ENCODE assay signal across 1 cellular context in genomic region chr17:7561589-7562207, GRCh38.
TF ChIP-seq lines count a peak whose summit lies in the region.

Gene SENP3 (plus strand): TSS chr17:7561919. CDS start chr17:7563077, 1,158 bp downstream.

TF ChIP-seq in HEK293, 187 proteins besides CTCF, POLR2A, EP300 and RAD21 (continued from another document):
- peak; percentile 74; the same call in 1 of the 2 replicates for TF ChIP-seq GLI4 (tag by site-specific recombination; IDR thresholded peaks at IDR 0.05)
- TF ChIP-seq ZNF530 (tag by site-specific recombination; IDR thresholded peaks at IDR 0.05; ENCODE audit: low read depth) = no peak
- no peak for TF ChIP-seq ZNF433 (tag by site-specific recombination; IDR thresholded peaks at IDR 0.05; ENCODE audit: low read depth)
- no peak for TF ChIP-seq ZNF341 (tag by site-specific recombination; IDR thresholded peaks at IDR 0.05; ENCODE audit: low read depth)
- TF ChIP-seq ZNF768 (tag by site-specific recombination; IDR thresholded peaks at IDR 0.05) = no peak
- no peak for TF ChIP-seq ZNF10 (tag by site-specific recombination; IDR thresholded peaks at IDR 0.05)
- peak; percentile 99 for TF ChIP-seq ZFP69B (tag by site-specific recombination; IDR thresholded peaks at IDR 0.05)
